11 cellular contexts compared by ENCODE assay signal in genomic region chr2:233065200-233065589, GRCh38. TPM values are rescaled to one million over a fixed set of nuclear protein-coding genes. Genes with fewer than 3 reads are reported as not detected.
A peak's percentile ranks its signal among the peaks of the same experiment; 100 is the strongest.
DNase-seq lines count a peak whose midpoint lies in the region; ATAC-seq and TF ChIP-seq lines count a peak whose summit lies in the region.
"Not testable (repeated sequence)": the region's sequence is repeated elsewhere in the genome, so short reads cannot be mapped to it uniquely, and the experiment has no call there.
"Had no signal": no experiment of that assay in that cellular context is flagged by ENCODE, and none has a peak within 500 bp of the region (broad histone marks: within the 10 kb centered on the region; RNA-seq: fewer than 3 reads in every experiment).

No MANE protein-coding gene starts in this region.

- not testable (repeated sequence) for ATAC-seq in activated CD8-positive, alpha-beta memory T cell treated with anti-CD3 and anti-CD28 coated beads, Interleukin-2, amount 10 ng/mL, durations not matched to agents 7 days and 5 days; naive thymus-derived CD8-positive, alpha-beta T cell; stimulated activated naive B cell treated with anti-CD40 and anti-IgM and Interleukin-4, amounts not matched to agents 10 μg/mL and 1 μg/mL and 100 μg/mL, for 72 hours (replicated peaks)
- ATAC-seq in left ventricle myocardium superior = peak; percentile 28

- H3K27ac ChIP-seq in CD8-positive, alpha-beta memory T cell (ENCODE audit: low read depth, low read length); coronary artery: not testable (repeated sequence)

- intact Hi-C loops in left ventricle myocardium superior (cut with micrococcal nuclease) = not testable (repeated sequence)

- CTCF ChIA-PET in CD8-positive, alpha-beta memory T cell (lab: Charles Lee) = interaction anchor here (1.1 to 2.7 kb wide), 3 partner anchors 11 to 175 kb away, joined by 3 to 12 read pairs (median 8); no protein-coding TSS in a partner anchor
- CTCF ChIA-PET in activated CD8-positive, alpha-beta memory T cell treated with anti-CD3 and anti-CD28 coated beads, Interleukin-2, amount 10 ng/mL, durations not matched to agents 7 days and 5 days (lab: Charles Lee) = interaction anchor here (0.6 to 2.5 kb wide), 2 partner anchors 11 to 239 kb away, joined by 3 to 12 read pairs; no protein-coding TSS in a partner anchor

- peaks cover 19% of the 10 kb centered on the region for H3K36me3 ChIP-seq in CD8-positive, alpha-beta memory T cell (ENCODE audit: insufficient read depth, low read length)

- H3K4me1 Mint-ChIP-seq in CD8-positive, alpha-beta memory T cell = peaks cover 50 to 74% (median 69%) of the 10 kb centered on the region in 3 donors
- H3K4me1 Mint-ChIP-seq in activated CD8-positive, alpha-beta memory T cell treated with anti-CD3 and anti-CD28 coated beads, Interleukin-2, amount 10 ng/mL, durations not matched to agents 7 days and 5 days = peaks cover 62% of the 10 kb centered on the region
- peaks cover 30 to 76% (median 68%) of the 10 kb centered on the region in 4 donors for H3K4me1 Mint-ChIP-seq in naive thymus-derived CD8-positive, alpha-beta T cell
- H3K4me1 Mint-ChIP-seq in stimulated activated naive B cell treated with anti-CD40 and anti-IgM and Interleukin-4, amounts not matched to agents 10 μg/mL and 1 μg/mL and 100 μg/mL, for 72 hours = peaks cover 43 to 80% of the 10 kb centered on the region in 2 donors

- H3K27ac Mint-ChIP-seq in CD8-positive, alpha-beta memory T cell = peak overlapping the region in 7 of 8 donors; percentile 46 to 88 (median 73)
- peak overlapping the region; percentile 24 for H3K27ac Mint-ChIP-seq in activated CD8-positive, alpha-beta memory T cell treated with anti-CD3 and anti-CD28 coated beads, Interleukin-2, amount 10 ng/mL, durations not matched to agents 7 days and 5 days
- peak overlapping the region in 8 of 10 donors; percentile 32 to 85 (median 66) for H3K27ac Mint-ChIP-seq in naive thymus-derived CD8-positive, alpha-beta T cell
- H3K27ac Mint-ChIP-seq in stimulated activated naive B cell treated with anti-CD40 and anti-IgM and Interleukin-4, amounts not matched to agents 10 μg/mL and 1 μg/mL and 100 μg/mL, for 72 hours = peak overlapping the region; percentile 81

- DNase-seq in CD8-positive, alpha-beta memory T cell; activated CD8-positive, alpha-beta memory T cell treated with anti-CD3 and anti-CD28 coated beads, Interleukin-2, amount 10 ng/mL, durations not matched to agents 7 days and 5 days; left ventricle myocardium superior; naive thymus-derived CD8-positive, alpha-beta T cell; stimulated activated naive B cell treated with anti-CD40 and anti-IgM and Interleukin-4, amounts not matched to agents 10 μg/mL and 1 μg/mL and 100 μg/mL, for 72 hours: not testable (repeated sequence)
- peak; percentile 16 for DNase-seq in MV-4-11 (lab: John Stamatoyannopoulos, UW)
- peak; percentile 22 for DNase-seq in coronary artery (ENCODE audit: low spot score)

- POLR2A ChIA-PET in CD8-positive, alpha-beta memory T cell (lab: Charles Lee) = not testable (repeated sequence)
- POLR2A ChIA-PET in naive thymus-derived CD8-positive, alpha-beta T cell (lab: Charles Lee) = interaction anchor here (0.7 to 2.4 kb wide), 6 partner anchors 8 to 76 kb away, joined by 3 to 11 read pairs (median 6); no protein-coding TSS in a partner anchor

- H3K27me3 ChIP-seq in CD8-positive, alpha-beta memory T cell (ENCODE audit: insufficient read depth, low read length, poor library complexity, severe bottlenecking) = not testable (repeated sequence)

- H3K27me3 Mint-ChIP-seq in CD8-positive, alpha-beta memory T cell; activated CD8-positive, alpha-beta memory T cell treated with anti-CD3 and anti-CD28 coated beads, Interleukin-2, amount 10 ng/mL, durations not matched to agents 7 days and 5 days; naive thymus-derived CD8-positive, alpha-beta T cell; stimulated activated naive B cell treated with anti-CD40 and anti-IgM and Interleukin-4, amounts not matched to agents 10 μg/mL and 1 μg/mL and 100 μg/mL, for 72 hours: not testable (repeated sequence)

- not testable (repeated sequence) for TF ChIP-seq CTCF in coronary artery (IDR thresholded peaks at IDR 0.05)

- H3K9me3 Mint-ChIP-seq in CD8-positive, alpha-beta memory T cell; activated CD8-positive, alpha-beta memory T cell treated with anti-CD3 and anti-CD28 coated beads, Interleukin-2, amount 10 ng/mL, durations not matched to agents 7 days and 5 days (ENCODE audit: low read depth); naive thymus-derived CD8-positive, alpha-beta T cell; stimulated activated naive B cell treated with anti-CD40 and anti-IgM and Interleukin-4, amounts not matched to agents 10 μg/mL and 1 μg/mL and 100 μg/mL, for 72 hours: not testable (repeated sequence)

- H3K4me1 ChIP-seq in CD8-positive, alpha-beta memory T cell (ENCODE audit: insufficient read depth, low read length) = peaks cover 69% of the 10 kb centered on the region

- H3K4me3 Mint-ChIP-seq in CD8-positive, alpha-beta memory T cell = peak overlapping the region; percentile 54 to 98 (median 95)
- H3K4me3 Mint-ChIP-seq in activated CD8-positive, alpha-beta memory T cell treated with anti-CD3 and anti-CD28 coated beads, Interleukin-2, amount 10 ng/mL, durations not matched to agents 7 days and 5 days = not testable (repeated sequence)
- H3K4me3 Mint-ChIP-seq in naive thymus-derived CD8-positive, alpha-beta T cell = peak overlapping the region in 7 of 10 donors; percentile 36 to 95 (median 68)
- H3K4me3 Mint-ChIP-seq in stimulated activated naive B cell treated with anti-CD40 and anti-IgM and Interleukin-4, amounts not matched to agents 10 μg/mL and 1 μg/mL and 100 μg/mL, for 72 hours = peak overlapping the region; percentile 73 to 99

- H3K36me3 Mint-ChIP-seq in CD8-positive, alpha-beta memory T cell = peaks cover 0 to 80% (median 8%) of the 10 kb centered on the region in 3 donors
- peaks cover 71% of the 10 kb centered on the region for H3K36me3 Mint-ChIP-seq in activated CD8-positive, alpha-beta memory T cell treated with anti-CD3 and anti-CD28 coated beads, Interleukin-2, amount 10 ng/mL, durations not matched to agents 7 days and 5 days
- peaks cover 0 to 50% (median 16%) of the 10 kb centered on the region in 3 donors for H3K36me3 Mint-ChIP-seq in naive thymus-derived CD8-positive, alpha-beta T cell
- H3K36me3 Mint-ChIP-seq in stimulated activated naive B cell treated with anti-CD40 and anti-IgM and Interleukin-4, amounts not matched to agents 10 μg/mL and 1 μg/mL and 100 μg/mL, for 72 hours = peaks cover 60 to 86% of the 10 kb centered on the region in 2 donors

- not testable (repeated sequence) for H3K9me3 ChIP-seq in CD8-positive, alpha-beta memory T cell (ENCODE audit: low read length)

- not testable (repeated sequence) for H3K4me3 ChIP-seq in CD8-positive, alpha-beta memory T cell (ENCODE audit: low read length); coronary artery

RNA-seq across cellular contexts. Expression of gene INPP5D, which starts 5.1 kb away (rescaled TPM):
- total RNA-seq in CD8-positive, alpha-beta memory T cell = 10 to 100 TPM; 49.3 to 51.0 TPM
- 146 TPM for polyA plus RNA-seq in CD8-positive, alpha-beta memory T cell
- 100 to 1,000 TPM; 140 to 152 TPM for total RNA-seq in activated CD8-positive, alpha-beta memory T cell treated with anti-CD3 and anti-CD28 coated beads, Interleukin-2, amount 10 ng/mL, durations not matched to agents 7 days and 5 days
- total RNA-seq in left ventricle myocardium superior = 5.8 TPM
- total RNA-seq in naive thymus-derived CD8-positive, alpha-beta T cell = 100 to 1,000 TPM; 123 to 124 TPM
- polyA plus RNA-seq in naive thymus-derived CD8-positive, alpha-beta T cell = 10 to 100 TPM; 36.4 to 88.3 (median 44.7) TPM
- total RNA-seq: GM23248 had no signal

RNA-seq across cellular contexts. Expression of gene NEU2, which starts 32.7 kb away (rescaled TPM):
- not detected for total RNA-seq in CD8-positive, alpha-beta memory T cell
- polyA plus RNA-seq in CD8-positive, alpha-beta memory T cell = not detected
- total RNA-seq in activated CD8-positive, alpha-beta memory T cell treated with anti-CD3 and anti-CD28 coated beads, Interleukin-2, amount 10 ng/mL, durations not matched to agents 7 days and 5 days = not detected
- total RNA-seq in left ventricle myocardium superior = not detected
- total RNA-seq in naive thymus-derived CD8-positive, alpha-beta T cell = not detected
- not detected for polyA plus RNA-seq in naive thymus-derived CD8-positive, alpha-beta T cell
- total RNA-seq: GM23248, HT-29, NCI-H460, Peyer's patch had no signal
- polyA plus RNA-seq: GM23248 had no signal

RNA-seq across cellular contexts. Expression of gene NGEF, which starts 52.1 kb away (rescaled TPM):
- total RNA-seq in CD8-positive, alpha-beta memory T cell = under 1 TPM in 1 of 2 experiments, not detected in 1; 0.38 TPM
- polyA plus RNA-seq in CD8-positive, alpha-beta memory T cell = not detected
- total RNA-seq in activated CD8-positive, alpha-beta memory T cell treated with anti-CD3 and anti-CD28 coated beads, Interleukin-2, amount 10 ng/mL, durations not matched to agents 7 days and 5 days = not detected
- not detected for total RNA-seq in left ventricle myocardium superior
- not detected for total RNA-seq in naive thymus-derived CD8-positive, alpha-beta T cell
- polyA plus RNA-seq in naive thymus-derived CD8-positive, alpha-beta T cell = not detected
- polyA plus RNA-seq: GM23248 had no signal

Comparison
In these comparisons a context has a peak if more than half of its experiments do, and no peak if none do; other contexts are left out.
1. H3K27ac Mint-ChIP-seq: peak in every context shown above with its lines; median percentile 81 in stimulated activated naive B cell treated with anti-CD40 and anti-IgM and Interleukin-4, amounts not matched to agents 10 μg/mL and 1 μg/mL and 100 μg/mL, for 72 hours; 73 in CD8-positive, alpha-beta memory T cell; 66 in naive thymus-derived CD8-positive, alpha-beta T cell; 24 in activated CD8-positive, alpha-beta memory T cell treated with anti-CD3 and anti-CD28 coated beads, Interleukin-2, amount 10 ng/mL, durations not matched to agents 7 days and 5 days.